Comparison of ENCODE assay signal across 20 cellular contexts in the genomic region with DNA sequence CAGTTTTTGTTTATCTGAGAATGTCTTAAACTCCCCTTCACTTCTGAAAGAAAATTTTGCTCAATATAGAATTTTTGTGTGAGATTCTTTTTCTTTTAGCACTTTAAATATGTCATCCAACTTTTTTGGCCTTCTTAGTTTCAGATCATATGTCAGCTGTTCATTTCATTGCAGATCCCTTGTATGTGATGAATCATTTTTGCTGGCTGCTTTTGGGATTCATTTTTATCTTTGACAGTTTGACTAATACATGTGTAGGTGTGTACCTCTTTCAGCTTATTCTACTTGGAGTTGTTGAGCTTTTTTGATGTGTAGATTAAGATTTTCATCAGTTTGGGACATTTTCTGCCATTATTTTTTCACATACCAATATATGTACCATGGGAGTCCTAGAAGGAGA.
"Had no signal": no experiment of that assay in that cellular context is flagged by ENCODE, and none has a peak within 500 bp of the region (broad histone marks: within the 10 kb centered on the region; RNA-seq: fewer than 3 reads in every experiment).

No MANE protein-coding gene starts in this region.

- H3K79me2 ChIP-seq: parathyroid adenoma had no signal

- H3K9ac ChIP-seq: parathyroid adenoma had no signal

- ATAC-seq: activated CD8-positive, alpha-beta T cell treated with anti-CD3 and anti-CD28 coated beads, Interleukin-2, amount 10 ng/mL, durations not matched to agents 7 days and 5 days; activated naive CD8-positive, alpha-beta T cell treated with anti-CD3 and anti-CD28 coated beads, Interleukin-2, amount 50 U/mL, for 24 hours; effector memory CD8-positive, alpha-beta T cell; stimulated activated naive B cell treated with anti-CD40 and anti-IgM and Interleukin-4, amounts not matched to agents 10 μg/mL and 1 μg/mL and 100 μg/mL, for 72 hours had no signal

- H3K9me3 ChIP-seq: left ventricle myocardium inferior, sigmoid colon, thyroid gland had no signal

- DNase-seq: activated CD4-positive, alpha-beta T cell treated with anti-CD3 and anti-CD28 coated beads, Interleukin-2, amount 10 ng/mL, durations not matched to agents 7 days and 5 days; activated CD4-positive, CD25-positive, alpha-beta regulatory T cell; activated CD8-positive, alpha-beta T cell treated with anti-CD3 and anti-CD28 coated beads, Interleukin-2, amount 10 ng/mL, durations not matched to agents 7 days and 5 days; activated naive CD4-positive, alpha-beta T cell treated with anti-CD3 and anti-CD28 coated beads, Interleukin-2, amount 10 ng/mL, durations not matched to agents 7 days and 5 days; activated naive CD8-positive, alpha-beta T cell treated with anti-CD3 and anti-CD28 coated beads, Interleukin-2, amount 50 U/mL, for 24 hours; activated T-cell treated with anti-CD3 and anti-CD28 coated beads, Interleukin-2, amount 50 U/mL, for 24 hours; aorta; dermis blood vessel endothelial cell; effector memory CD8-positive, alpha-beta T cell; kidney glomerular epithelial cell; left ventricle myocardium inferior; naive B cell; sigmoid colon; spleen; stimulated activated CD4-positive, alpha-beta T cell treated with anti-CD3 and anti-CD28 coated beads, Interleukin-4, amount 100 ng/mL, for 4 hours; stimulated activated naive B cell treated with anti-CD40 and anti-IgM and Interleukin-4, amounts not matched to agents 10 μg/mL and 1 μg/mL and 100 μg/mL, for 72 hours; T-helper 1 cell; T-helper 9 cell; thyroid gland had no signal

- H3K27ac ChIP-seq: left ventricle myocardium inferior, parathyroid adenoma, sigmoid colon, spleen, thyroid gland had no signal

- H3K36me3 ChIP-seq: left ventricle myocardium inferior, sigmoid colon, spleen, thyroid gland had no signal

- H3K4me1 ChIP-seq: left ventricle myocardium inferior, parathyroid adenoma, sigmoid colon, thyroid gland had no signal

- H3K4me3 ChIP-seq: left ventricle myocardium inferior, sigmoid colon, spleen, thyroid gland had no signal

- H2AFZ ChIP-seq: parathyroid adenoma had no signal

- H3K27me3 ChIP-seq: sigmoid colon, spleen, thyroid gland had no signal
